In genomic region chr1:2228157-2228594, GRCh38 we compare ENCODE assay signal across 8 cellular contexts. TPM values are rescaled to one million over a fixed set of nuclear protein-coding genes. Genes with fewer than 3 reads are reported as not detected.
A peak's percentile ranks its signal among the peaks of the same experiment; 100 is the strongest.
DNase-seq lines count a peak whose midpoint lies in the region; ATAC-seq, FAIRE-seq and TF ChIP-seq lines count a peak whose summit lies in the region.

Gene SKI (plus strand): TSS chr1:2228319. CDS start chr1:2228767, 448 bp downstream.

- H4K20me1 ChIP-seq in HepG2 (ENCODE audit: insufficient read depth, low read length) = peaks cover 44% of the 10 kb centered on the region

- peaks cover 20% of the 10 kb centered on the region for H3K4me1 Mint-ChIP-seq in MCF 10A (ENCODE audit: insufficient read depth, unreplicated experiment)

- peak within 1 kb of the TSS; percentile 99 for H3K9ac ChIP-seq in HepG2 (ENCODE audit: insufficient read depth, low read depth, low read length)

- in situ Hi-C loops in HepG2 (cut with HindIII; ENCODE audit: extremely low pct_ligation_motif_present, low pct_unique_long_range_greater_than_20kb) = no loop called here

- BruUV-seq in MCF 10A (replicated peaks; lab: Mats Ljungman, UMichigan) (no TSS peak), HepG2 (replicated peaks; lab: Mats Ljungman, UMichigan) (no TSS peak)

- H3K36me3 ChIP-seq in HepG2 (replicated peaks in 1 of 2; ENCODE audit: control insufficient read depth in 1 of 2, insufficient read depth in 2 of 2, low read length in 2 of 2) (no peaks in the 10 kb centered on the region), testis (ENCODE audit: low read depth, missing control alignments) (no peaks in the 10 kb centered on the region)

- H3K27me3 Mint-ChIP-seq in MCF 10A (ENCODE audit: insufficient read depth, unreplicated experiment) = no peaks in the 10 kb centered on the region

- no peaks in the 10 kb centered on the region; a peak in 1 of 5 replicates for H3K27me3 ChIP-seq in HepG2 (ENCODE audit: control insufficient read depth in 1 of 2, insufficient read depth in 2 of 2, low read length in 2 of 2)
- no peaks in the 10 kb centered on the region for H3K27me3 ChIP-seq in testis

- peaks cover 15% of the 10 kb centered on the region for H3K36me3 Mint-ChIP-seq in MCF 10A (ENCODE audit: insufficient read depth, unreplicated experiment)

- DNase-seq in T-helper 2 cell (no peak), MCF 10A (ENCODE audit: unreplicated experiment) (no peak), HepG2 (ENCODE audit: low spot score) (no peak), testis (no peak), pons (ENCODE audit: low spot score) (no peak), epidermal melanocyte (ENCODE audit: insufficient read length, low spot score) (no peak), NCI-H774 (lab: John Stamatoyannopoulos, UW) (no peak)

- H2AFZ ChIP-seq in HepG2 (ENCODE audit: low read length) = no peak within 1 kb of the TSS

- TF ChIP-seq CTCF in MCF 10A (IDR thresholded peaks at IDR 0.05; ENCODE audit: unreplicated experiment) = no peak
- TF ChIP-seq CTCF in HepG2 (CRISPR knock-in tag; IDR thresholded peaks at IDR 0.05) = no peak
- TF ChIP-seq CTCF in testis (IDR thresholded peaks at IDR 0.05) = no peak

- H3K4me3 Mint-ChIP-seq in MCF 10A (ENCODE audit: unreplicated experiment) = peak within 1 kb of the TSS; percentile 78

- no peak for TF ChIP-seq EP300 in HepG2 (IDR thresholded peaks at IDR 0.05; ENCODE audit: low read depth in 2 of 2, low read length in 2 of 2)
- TF ChIP-seq EP300 in HepG2 (CRISPR knock-in tag; IDR thresholded peaks at IDR 0.05; ENCODE audit: borderline replicate concordance) = no peak

- peak within 1 kb of the TSS; percentile 95 for H3K4me2 ChIP-seq in HepG2 (ENCODE audit: low read depth, low read length)

- H3K4me1 ChIP-seq in HepG2 (ENCODE audit: insufficient read depth, low read length) (peaks cover 32% of the 10 kb centered on the region), testis (peaks cover 42% of the 10 kb centered on the region)

- intact Hi-C loops in T-helper 2 cell treated with Interferon-gamma antibody and Interleukin-4, amounts not matched to agents 100 ng/mL and 5 ng/mL, for 36 hours (cut with micrococcal nuclease) = no loop called here
- intact Hi-C loops in MCF 10A (cut with micrococcal nuclease) (no loop called here), HepG2 (cut with micrococcal nuclease; ENCODE audit: unreplicated experiment) (no loop called here), testis (cut with DNase I; ENCODE audit: low total_unique reads) (no loop called here)

- peaks cover 45% of the 10 kb centered on the region for H3K79me2 ChIP-seq in HepG2 (ENCODE audit: insufficient read depth, low read length)

- H3K27ac Mint-ChIP-seq in MCF 10A (ENCODE audit: low read depth, unreplicated experiment) = peak within 1 kb of the TSS; percentile 75

- CTCF ChIA-PET in MCF 10A (lab: Yijun Ruan, JAX) (interaction anchor here (1.3 to 2.8 kb wide), 2 partner anchors 33 to 154 kb away, joined by 8 to 9 read pairs; partner anchors contain the start of gene FAAP20), HepG2 (lab: Yijun Ruan, JAX; ENCODE audit: low intra/inter-chr PET ratio, low total read pairs) (no interaction called here)

- TF ChIP-seq POLR2A in HepG2 (IDR thresholded peaks at IDR 0.05; ENCODE audit: insufficient read depth in 1 of 2, low read depth in 2 of 2, low read length in 2 of 2) (no peak), testis (IDR thresholded peaks at IDR 0.05) (no peak)

- TF ChIP-seq RAD21 in HepG2 (CRISPR knock-in tag; IDR thresholded peaks at IDR 0.05) = no peak

- no peak for FAIRE-seq in HepG2 (lab: Jason Lieb, UNC)

- POLR2A ChIA-PET in MCF 10A (lab: Yijun Ruan, JAX) (interaction anchor here (1.5 to 4.6 kb wide), 3 partner anchors 16 to 38 kb away, joined by 7 to 23 read pairs (median 15); no protein-coding TSS in a partner anchor), HepG2 (lab: Yijun Ruan, JAX) (interaction anchor here (1.0 to 9.9 kb wide), 3 partner anchors 23 to 82 kb away, joined by 3 to 178 read pairs (median 8); partner anchors contain the start of gene FAAP20)

- WGBS in HepG2 (ENCODE audit: low lambda C conversion rate) = no CpG with 5 or more reads among the region's 100 CpGs
- WGBS in testis, 2 donors = 0% methylated on average over 45 of the region's 100 CpGs; no CpG with 5 or more reads in 1 of the 2 donors

- H3K9me3 ChIP-seq in HepG2 (ENCODE audit: low read length) (no peaks in the 10 kb centered on the region), testis (no peaks in the 10 kb centered on the region)

- ATAC-seq in HepG2 = no peak

- H3K27ac ChIP-seq in HepG2 (ENCODE audit: extremely low read length, insufficient read depth, low read length) (peak within 1 kb of the TSS; percentile 88), testis (peak within 1 kb of the TSS; percentile 96 to 98)

- peak within 1 kb of the TSS; percentile 74 to 96 (median 95) for H3K4me3 ChIP-seq in HepG2 (replicated peaks in 1 of 3; ENCODE audit: insufficient read depth in 1 of 3, low read depth in 2 of 3, low read length in 3 of 3)
- H3K4me3 ChIP-seq in testis = peak within 1 kb of the TSS; percentile 69 to 70

- no peaks in the 10 kb centered on the region for H3K9me3 Mint-ChIP-seq in MCF 10A (ENCODE audit: unreplicated experiment)

TF ChIP-seq in HepG2, 621 proteins besides CTCF, POLR2A, EP300 and RAD21 (continues in another document):
- TF ChIP-seq ZSCAN30 (CRISPR knock-in tag; IDR thresholded peaks at IDR 0.05) (no peak), HES4 (CRISPR knock-in tag; IDR thresholded peaks at IDR 0.05; ENCODE audit: borderline replicate concordance) (no peak), ZNF556 (CRISPR knock-in tag; IDR thresholded peaks at IDR 0.05; ENCODE audit: borderline replicate concordance) (no peak), ZNF30 (CRISPR knock-in tag; IDR thresholded peaks at IDR 0.05) (no peak), ZBTB1 (CRISPR knock-in tag; IDR thresholded peaks at IDR 0.05; ENCODE audit: borderline replicate concordance) (no peak), HNRNPL (IDR thresholded peaks at IDR 0.05; ENCODE audit: low read depth, low read length) (no peak), KDM5A (IDR thresholded peaks at IDR 0.05; ENCODE audit: borderline replicate concordance, low read length) (no peak), ATF6 (CRISPR knock-in tag; conservative IDR thresholded peaks at IDR 0.05) (no peak), MXD1 (CRISPR knock-in tag; IDR thresholded peaks at IDR 0.05) (no peak)

RNA-seq across cellular contexts. Expression of gene SKI, which starts in this region (rescaled TPM):
- 61.6 and 62.6 TPM in 2 replicates for total RNA-seq in T-helper 2 cell treated with Interferon-gamma antibody and Interleukin-4, amounts not matched to agents 100 ng/mL and 5 ng/mL, for 36 hours
- total RNA-seq in MCF 10A (2022) (42.7 and 53.7 TPM in 2 replicates), HepG2 (2016; rRNA removed; fragmentation: Illumina TruSeq; extraction: Trizol) (6.9 and 9.6 TPM in 2 replicates), testis (10 to 100 TPM; 85.7 to 87.1 TPM)
- total RNA-seq in HepG2 (2016; cell fraction: cytosol; rRNA removed; fragmentation: Illumina TruSeq; extraction: Trizol; ENCODE audit: low read depth) = 3.4 and 6.3 TPM in 2 replicates
- total RNA-seq in HepG2 (2016; cell fraction: insoluble cytoplasmic fraction; rRNA removed; fragmentation: Illumina TruSeq; extraction: Trizol) = 7.7 and 7.9 TPM in 2 replicates
- total RNA-seq in HepG2 (2016; cell fraction: membrane; rRNA removed; fragmentation: Illumina TruSeq; extraction: Trizol) = 4.6 and 5.7 TPM in 2 replicates
- 10.6 and 12.2 TPM in 2 replicates for total RNA-seq in HepG2 (2016; cell fraction: nucleus; rRNA removed; fragmentation: Illumina TruSeq; extraction: Trizol)
- polyA plus RNA-seq in HepG2 (2011; rRNA removed) (4.7 and 5.9 TPM in 2 replicates), testis (ENCODE audit: insufficient read depth, low read depth, low replicate concordance) (40.2 TPM)
- 3.8 and 4.2 TPM in 2 replicates for polyA plus RNA-seq in HepG2 (2011; cell fraction: cytosol; rRNA removed)
- 20.3 and 21.2 TPM in 2 replicates for polyA plus RNA-seq in HepG2 (2011; cell fraction: nucleus; rRNA removed)
- polyA plus RNA-seq in HepG2 (2012) = 10.1 and 12.3 TPM in 2 replicates
- 0.60 and 0.83 TPM in 2 replicates for polyA plus RNA-seq in HepG2 (2016; cell fraction: cytosol; fragmentation: Illumina TruSeq; extraction: Trizol; ENCODE audit: low read depth)
- 16.7 and 23.3 TPM in 2 replicates for polyA plus RNA-seq in HepG2 (2016; cell fraction: insoluble cytoplasmic fraction; fragmentation: Illumina TruSeq; extraction: Trizol; ENCODE audit: low read depth)
- polyA plus RNA-seq in HepG2 (2016; cell fraction: membrane; fragmentation: Illumina TruSeq; extraction: Trizol; ENCODE audit: low read depth) = 3.7 and 4.4 TPM in 2 replicates
- polyA plus RNA-seq in HepG2 (2016; cell fraction: nucleus; fragmentation: Illumina TruSeq; extraction: Trizol; ENCODE audit: insufficient read depth, low read depth) = 33.8 and 34.3 TPM in 2 replicates
- polyA minus RNA-seq in HepG2 (2011; rRNA and poly(A)+ RNA removed; ENCODE audit: low replicate concordance) = 4.4 and 14.7 TPM in 2 replicates
- polyA minus RNA-seq in HepG2 (2011; cell fraction: cytosol; rRNA and poly(A)+ RNA removed) = 16.7 and 22.2 TPM in 2 replicates
- polyA minus RNA-seq in HepG2 (2011; cell fraction: nucleus; rRNA and poly(A)+ RNA removed) = 10.9 and 12.1 TPM in 2 replicates
